Comparison of ENCODE assay signal across 2 cellular contexts in genomic region chr5:25963251-25964008, GRCh38.
TF ChIP-seq lines count a peak whose summit lies in the region.

No MANE protein-coding gene starts in this region.

TF ChIP-seq in liver, 16 proteins besides CTCF, POLR2A, EP300 and RAD21:
- TF ChIP-seq REST (IDR thresholded peaks at IDR 0.05) (peak; percentile 12), JUND (IDR thresholded peaks at IDR 0.05) (peak in 1 of 2 donors; percentile 27), ZBTB33 (IDR thresholded peaks at IDR 0.05) (peak; percentile 23), EGR1 (IDR thresholded peaks at IDR 0.05; ENCODE audit: low read depth in 2 of 2) (no peak), ATF3 (IDR thresholded peaks at IDR 0.05) (no peak), YY1 (IDR thresholded peaks at IDR 0.05) (peak; percentile 73), FOXA2 (IDR thresholded peaks at IDR 0.05) (no peak), RXRA (IDR thresholded peaks at IDR 0.05) (peak in 1 of 2 donors; percentile 61), HNF4A (conservative IDR thresholded peaks at IDR 0.05) (no peak), MAX (IDR thresholded peaks at IDR 0.05) (no peak), SP1 (IDR thresholded peaks at IDR 0.05) (no peak)
TF ChIP-seq in liver: peak in this region for 5.

TF ChIP-seq in HepG2, 621 proteins besides CTCF, POLR2A, EP300 and RAD21 (continued from another document):
- TF ChIP-seq ZNF512 (CRISPR knock-in tag; IDR thresholded peaks at IDR 0.05) (no peak), ETV5 (CRISPR knock-in tag; IDR thresholded peaks at IDR 0.05; ENCODE audit: borderline replicate concordance) (no peak), ZSCAN5A (CRISPR knock-in tag; IDR thresholded peaks at IDR 0.05; ENCODE audit: borderline replicate concordance) (no peak), ZUFSP (CRISPR knock-in tag; IDR thresholded peaks at IDR 0.05; ENCODE audit: borderline replicate concordance) (no peak), ZNF589 (CRISPR knock-in tag; conservative IDR thresholded peaks at IDR 0.05) (no peak), ZNF678 (CRISPR knock-in tag; IDR thresholded peaks at IDR 0.05) (no peak), PAF1 (CRISPR knock-in tag; IDR thresholded peaks at IDR 0.05) (no peak), ZNF543 (CRISPR knock-in tag; IDR thresholded peaks at IDR 0.05) (no peak), IRF1 (CRISPR knock-in tag; IDR thresholded peaks at IDR 0.05; ENCODE audit: low read depth) (no peak), ZHX2 (IDR thresholded peaks at IDR 0.05; ENCODE audit: low read depth) (no peak), ZHX2 (CRISPR knock-in tag; IDR thresholded peaks at IDR 0.05; ENCODE audit: borderline replicate concordance) (no peak), TFDP1 (CRISPR knock-in tag; IDR thresholded peaks at IDR 0.05; ENCODE audit: borderline replicate concordance) (no peak), PBX3 (CRISPR knock-in tag; IDR thresholded peaks at IDR 0.05; ENCODE audit: borderline replicate concordance) (no peak)
